Comparison of ENCODE assay signal across 1 cellular context in genomic region chr20:36629719-36630340, GRCh38.
TF ChIP-seq lines count a peak whose summit lies in the region.

No MANE protein-coding gene starts in this region.

TF ChIP-seq in IMR-90, 13 proteins besides CTCF, POLR2A, EP300 and RAD21:
- TF ChIP-seq ELK1 (IDR thresholded peaks at IDR 0.05; ENCODE audit: borderline replicate concordance, low read depth, low read length) = no peak
- no peak for TF ChIP-seq MXI1 (IDR thresholded peaks at IDR 0.05; ENCODE audit: borderline replicate concordance, low read depth, low read length)
- no peak for TF ChIP-seq NFE2L2 (IDR thresholded peaks at IDR 0.05; ENCODE audit: low read depth, low read length)
- TF ChIP-seq RCOR1 (IDR thresholded peaks at IDR 0.05; ENCODE audit: insufficient replicate concordance, low read length) = no peak
- TF ChIP-seq CHD1 (IDR thresholded peaks at IDR 0.05; ENCODE audit: low read depth, low read length) = no peak
- no peak for TF ChIP-seq RFX5 (IDR thresholded peaks at IDR 0.05; ENCODE audit: low read depth, low read length)
- no peak for TF ChIP-seq BHLHE40 (IDR thresholded peaks at IDR 0.05; ENCODE audit: low read depth, low read length)
- TF ChIP-seq, protein P1, sequence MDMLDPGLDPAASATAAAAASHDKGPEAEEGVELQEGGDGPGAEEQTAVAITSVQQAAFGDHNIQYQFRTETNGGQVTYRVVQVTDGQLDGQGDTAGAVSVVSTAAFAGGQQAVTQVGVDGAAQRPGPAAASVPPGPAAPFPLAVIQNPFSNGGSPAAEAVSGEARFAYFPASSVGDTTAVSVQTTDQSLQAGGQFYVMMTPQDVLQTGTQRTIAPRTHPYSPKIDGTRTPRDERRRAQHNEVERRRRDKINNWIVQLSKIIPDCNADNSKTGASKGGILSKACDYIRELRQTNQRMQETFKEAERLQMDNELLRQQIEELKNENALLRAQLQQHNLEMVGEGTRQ (IDR thresholded peaks at IDR 0.05; ENCODE audit: low read depth, low read length) = no peak
- TF ChIP-seq FOS (IDR thresholded peaks at IDR 0.05; ENCODE audit: low read depth, low read length) = no peak
- TF ChIP-seq SMC3 (IDR thresholded peaks at IDR 0.05; ENCODE audit: low read depth, low read length) = no peak
- TF ChIP-seq CEBPB (IDR thresholded peaks at IDR 0.05; ENCODE audit: low read depth, low read length) = no peak
- TF ChIP-seq MAZ (IDR thresholded peaks at IDR 0.05; ENCODE audit: borderline replicate concordance, low read depth, low read length) = no peak
- no peak for TF ChIP-seq MAFK (IDR thresholded peaks at IDR 0.05; ENCODE audit: low read depth, low read length)
